Comparison of ENCODE assay signal across 9 cellular contexts in the genomic region with DNA sequence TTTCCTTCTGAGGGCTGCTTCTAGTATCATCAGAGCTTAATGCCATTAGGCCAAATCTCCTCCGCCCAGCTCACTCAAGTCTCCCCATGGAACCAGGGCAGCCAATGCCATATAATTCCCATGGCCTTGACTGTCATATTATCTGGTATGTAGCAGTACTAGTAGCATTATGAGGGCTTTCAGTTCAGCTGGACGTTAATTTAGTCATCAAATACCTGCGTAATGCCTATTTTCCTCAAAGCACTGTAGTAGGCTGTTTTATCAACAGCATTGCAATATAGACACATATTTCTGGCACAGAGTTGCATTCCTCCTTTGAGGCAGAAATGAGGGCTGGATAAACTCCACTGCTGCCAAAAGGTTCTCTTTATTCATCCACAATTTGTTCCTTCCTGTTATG. TPM values are rescaled to one million over a fixed set of nuclear protein-coding genes. Genes with fewer than 3 reads are reported as not detected.
A peak's percentile ranks its signal among the peaks of the same experiment; 100 is the strongest.
DNase-seq lines count a peak whose midpoint lies in the region; ATAC-seq, FAIRE-seq and TF ChIP-seq lines count a peak whose summit lies in the region.
"Had no signal": no experiment of that assay in that cellular context is flagged by ENCODE, and none has a peak within 500 bp of the region (broad histone marks: within the 10 kb centered on the region; RNA-seq: fewer than 3 reads in every experiment).

No MANE protein-coding gene starts in this region.

- H3K27ac Mint-ChIP-seq in activated CD8-positive, alpha-beta memory T cell treated with anti-CD3 and anti-CD28 coated beads, Interleukin-2, amount 10 ng/mL, durations not matched to agents 7 days and 5 days, result peak overlapping the region; percentile 98
- peak overlapping the region; percentile 43 for H3K27ac Mint-ChIP-seq in astrocyte (ENCODE audit: unreplicated experiment)

- H3K4me2 ChIP-seq in astrocyte (ENCODE audit: low read length), result peak overlapping the region; percentile 88

- TF ChIP-seq EP300 in tibial nerve (IDR thresholded peaks at IDR 0.05), result no peak

- peaks cover 29% of the 10 kb centered on the region for H3K4me1 ChIP-seq in astrocyte (ENCODE audit: insufficient read depth, low read length)
- peaks cover 1 to 20% (median 10%) of the 10 kb centered on the region in 4 donors for H3K4me1 ChIP-seq in liver (ENCODE audit: control insufficient read depth in 4 of 4, insufficient read depth in 4 of 4, low read length in 3 of 4)
- H3K4me1 ChIP-seq in tibial nerve, result peaks cover 3 to 55% (median 20%) of the 10 kb centered on the region in 4 donors

- no peak for TF ChIP-seq POLR2A in tibial nerve (IDR thresholded peaks at IDR 0.05)

- H3K36me3 Mint-ChIP-seq in activated CD8-positive, alpha-beta memory T cell treated with anti-CD3 and anti-CD28 coated beads, Interleukin-2, amount 10 ng/mL, durations not matched to agents 7 days and 5 days, result peaks cover 28% of the 10 kb centered on the region
- peaks cover 7% of the 10 kb centered on the region for H3K36me3 Mint-ChIP-seq in astrocyte (ENCODE audit: low read depth, unreplicated experiment)

- H4K20me1 ChIP-seq in astrocyte (ENCODE audit: insufficient read depth, low read length), result peaks cover 36% of the 10 kb centered on the region

- H3K9me3 ChIP-seq in astrocyte (ENCODE audit: insufficient read depth, low read depth, low read length), result peaks cover 2% of the 10 kb centered on the region
- H3K9me3 ChIP-seq in liver (ENCODE audit: control insufficient read depth in 4 of 4, low read length in 3 of 4), result no peaks in the 10 kb centered on the region
- H3K9me3 ChIP-seq in tibial nerve, result peaks cover 0 to 4% (median 0%) of the 10 kb centered on the region in 4 donors

- peak overlapping the region; percentile 87 for H3K27ac ChIP-seq in astrocyte (ENCODE audit: low read depth, low read length)
- peak overlapping the region; percentile 98 to 99 for H3K27ac ChIP-seq in liver (ENCODE audit: low read depth in 1 of 2, low read length in 2 of 2)
- H3K27ac ChIP-seq in tibial nerve, result peak overlapping the region; percentile 95 to 99 (median 98)

- WGBS in liver, result 71% methylated on average over 3 of the region's 3 CpGs
- WGBS in tibial nerve, 2 donors, result 41% methylated on average over 3 of the region's 3 CpGs

- TF ChIP-seq CTCF in astrocyte (IDR thresholded peaks at IDR 0.05; ENCODE audit: insufficient read depth, low read depth, low read length), result no peak
- TF ChIP-seq CTCF in liver (IDR thresholded peaks at IDR 0.05; ENCODE audit: low read depth, low read length, missing input control), result no peak
- no peak for TF ChIP-seq CTCF in tibial nerve (IDR thresholded peaks at IDR 0.05)

- H3K4me3 Mint-ChIP-seq in activated CD8-positive, alpha-beta memory T cell treated with anti-CD3 and anti-CD28 coated beads, Interleukin-2, amount 10 ng/mL, durations not matched to agents 7 days and 5 days, result peak overlapping the region; percentile 99
- peak overlapping the region; percentile 98 for H3K4me3 Mint-ChIP-seq in astrocyte (ENCODE audit: unreplicated experiment)

- TF ChIP-seq RAD21 in liver (IDR thresholded peaks at IDR 0.05), result no peak

- DNase-seq in activated CD8-positive, alpha-beta memory T cell treated with anti-CD3 and anti-CD28 coated beads, Interleukin-2, amount 10 ng/mL, durations not matched to agents 7 days and 5 days, result no peak
- no peak for DNase-seq in activated CD8-positive, alpha-beta memory T cell treated with anti-CD3 and anti-CD28 coated beads, Interleukin-2, amount 50 U/mL, for 4 hours
- DNase-seq in astrocyte (ENCODE audit: low read depth), result peak; percentile 90
- no peak for DNase-seq in tibial nerve (ENCODE audit: low spot score in 2 of 2)
- DNase-seq in NCI-H2196 treated with DMSO at 0.1 percent for 48 hours (lab: John Stamatoyannopoulos, UW; ENCODE audit: unreplicated experiment), result no peak
- DNase-seq: stimulated activated CD4-positive, alpha-beta T cell treated with anti-CD3 and anti-CD28 coated beads, Interleukin-2, amount 100 ng/mL, for 48 hours had no signal

- ATAC-seq in activated CD8-positive, alpha-beta memory T cell treated with anti-CD3 and anti-CD28 coated beads, Interleukin-2, amount 10 ng/mL, durations not matched to agents 7 days and 5 days, result no peak
- ATAC-seq in GM19397 (IDR thresholded peaks at IDR 0.05; ENCODE audit: unreplicated experiment), result no peak
- no peak for ATAC-seq in HG03457 (IDR thresholded peaks at IDR 0.05; ENCODE audit: unreplicated experiment)

- peaks cover 4% of the 10 kb centered on the region for H3K9me3 Mint-ChIP-seq in activated CD8-positive, alpha-beta memory T cell treated with anti-CD3 and anti-CD28 coated beads, Interleukin-2, amount 10 ng/mL, durations not matched to agents 7 days and 5 days (ENCODE audit: low read depth)
- peaks cover 3% of the 10 kb centered on the region for H3K9me3 Mint-ChIP-seq in astrocyte (ENCODE audit: unreplicated experiment)

- H3K27me3 ChIP-seq in astrocyte (ENCODE audit: insufficient read depth, low read length) (no peaks in the 10 kb centered on the region), liver (ENCODE audit: control insufficient read depth in 4 of 4, insufficient read depth in 4 of 4, low read length in 3 of 4) (no peaks in the 10 kb centered on the region), tibial nerve (no peaks in the 10 kb centered on the region)

- FAIRE-seq in astrocyte (lab: Jason Lieb, UNC), result no peak

- H3K79me2 ChIP-seq in astrocyte (ENCODE audit: insufficient read depth, low read length), result peaks cover 65% of the 10 kb centered on the region

- H3K9ac ChIP-seq in astrocyte (ENCODE audit: low read length) (peak overlapping the region; percentile 93), liver (ENCODE audit: low read depth in 1 of 2, low read length in 2 of 2) (peak overlapping the region in 1 of 2 donors; percentile 93)

- H2AFZ ChIP-seq in astrocyte (ENCODE audit: low read depth, low read length), result no peak overlapping the region

- H3K4me3 ChIP-seq in astrocyte (ENCODE audit: insufficient read depth, low read depth, low read length) (peak overlapping the region; percentile 78), liver (ENCODE audit: low read depth in 1 of 3, low read length in 3 of 3) (peak overlapping the region; percentile 79 to 96 (median 86)), tibial nerve (peak overlapping the region; percentile 84 to 97 (median 90))

- H3K4me1 Mint-ChIP-seq in activated CD8-positive, alpha-beta memory T cell treated with anti-CD3 and anti-CD28 coated beads, Interleukin-2, amount 10 ng/mL, durations not matched to agents 7 days and 5 days, result peaks cover 43% of the 10 kb centered on the region
- peaks cover 28% of the 10 kb centered on the region for H3K4me1 Mint-ChIP-seq in astrocyte (ENCODE audit: low read depth, unreplicated experiment)

- H3K36me3 ChIP-seq in astrocyte (ENCODE audit: insufficient read depth, low read length) (peaks cover 5% of the 10 kb centered on the region), liver (ENCODE audit: control insufficient read depth in 4 of 4, insufficient read depth in 3 of 4, low read depth in 1 of 4, low read length in 3 of 4) (peaks cover 0 to 3% (median 1%) of the 10 kb centered on the region in 4 donors), tibial nerve (peaks cover 0 to 12% (median 0%) of the 10 kb centered on the region in 3 donors)

- CTCF ChIA-PET in activated CD8-positive, alpha-beta memory T cell treated with anti-CD3 and anti-CD28 coated beads, Interleukin-2, amount 10 ng/mL, durations not matched to agents 7 days and 5 days (lab: Charles Lee), result interaction anchor here (2.0 kb wide), 1 partner anchor 21 kb away, joined by 4 read pairs; no protein-coding TSS in a partner anchor

- H3K27me3 Mint-ChIP-seq in activated CD8-positive, alpha-beta memory T cell treated with anti-CD3 and anti-CD28 coated beads, Interleukin-2, amount 10 ng/mL, durations not matched to agents 7 days and 5 days, result no peaks in the 10 kb centered on the region
- H3K27me3 Mint-ChIP-seq in astrocyte (ENCODE audit: low read depth, unreplicated experiment), result no peaks in the 10 kb centered on the region

TF ChIP-seq in liver, 16 proteins besides CTCF, POLR2A, EP300 and RAD21 (continues in another document):
- TF ChIP-seq JUND (IDR thresholded peaks at IDR 0.05) (no peak), HNF4A (conservative IDR thresholded peaks at IDR 0.05) (no peak), SP1 (IDR thresholded peaks at IDR 0.05) (no peak), RXRA (IDR thresholded peaks at IDR 0.05) (no peak), MAX (IDR thresholded peaks at IDR 0.05) (no peak), HNF4G (IDR thresholded peaks at IDR 0.05) (no peak), EGR1 (IDR thresholded peaks at IDR 0.05; ENCODE audit: low read depth in 2 of 2) (no peak)
- TF ChIP-seq, protein P1, sequence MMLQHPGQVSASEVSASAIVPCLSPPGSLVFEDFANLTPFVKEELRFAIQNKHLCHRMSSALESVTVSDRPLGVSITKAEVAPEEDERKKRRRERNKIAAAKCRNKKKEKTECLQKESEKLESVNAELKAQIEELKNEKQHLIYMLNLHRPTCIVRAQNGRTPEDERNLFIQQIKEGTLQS (IDR thresholded peaks at IDR 0.05), result no peak

RNA-seq across cellular contexts. Expression of gene KCTD20, which starts 1.7 kb away (rescaled TPM):
- total RNA-seq in activated CD8-positive, alpha-beta memory T cell treated with anti-CD3 and anti-CD28 coated beads, Interleukin-2, amount 10 ng/mL, durations not matched to agents 7 days and 5 days, result 10 to 100 TPM; 53.9 to 65.0 TPM
- total RNA-seq in astrocyte (54.8 and 56.7 TPM in 2 replicates), liver (10 to 100 TPM; 45.2 to 48.5 TPM), tibial nerve (10 to 100 TPM; 48.6 to 64.9 (median 51.8) TPM)
- polyA plus RNA-seq in liver, result 10 to 100 TPM in 1 of 2 donors, 1 to 10 TPM in 1; 9.5 to 19.1 TPM

RNA-seq across cellular contexts. Expression of gene PXT1, which starts 1.8 kb away (rescaled TPM):
- total RNA-seq in activated CD8-positive, alpha-beta memory T cell treated with anti-CD3 and anti-CD28 coated beads, Interleukin-2, amount 10 ng/mL, durations not matched to agents 7 days and 5 days, result under 1 TPM in 1 of 2 experiments, not detected in 1; 0.32 TPM
- 0.09 and 0.14 TPM in 2 replicates for total RNA-seq in astrocyte
- total RNA-seq in liver, result not detected
- polyA plus RNA-seq in liver, result not detected
- not detected for total RNA-seq in tibial nerve

RNA-seq across cellular contexts. Expression of gene ETV7, which starts 57.0 kb away (rescaled TPM):
- 10 to 100 TPM in 1 of 2 experiments, 1 to 10 TPM in 1; 5.9 to 19.7 TPM for total RNA-seq in activated CD8-positive, alpha-beta memory T cell treated with anti-CD3 and anti-CD28 coated beads, Interleukin-2, amount 10 ng/mL, durations not matched to agents 7 days and 5 days
- 1.9 and 2.4 TPM in 2 replicates for total RNA-seq in astrocyte
- total RNA-seq in liver, result under 1 TPM; 0.17 to 0.28 TPM
- under 1 TPM; 0.43 to 0.84 TPM for polyA plus RNA-seq in liver
- total RNA-seq in tibial nerve, result 1 to 10 TPM in 3 of 4 donors, under 1 TPM in 1; 0.60 to 9.2 (median 2.9) TPM
